Comparison of ENCODE assay signal across 19 cellular contexts in the genomic region with DNA sequence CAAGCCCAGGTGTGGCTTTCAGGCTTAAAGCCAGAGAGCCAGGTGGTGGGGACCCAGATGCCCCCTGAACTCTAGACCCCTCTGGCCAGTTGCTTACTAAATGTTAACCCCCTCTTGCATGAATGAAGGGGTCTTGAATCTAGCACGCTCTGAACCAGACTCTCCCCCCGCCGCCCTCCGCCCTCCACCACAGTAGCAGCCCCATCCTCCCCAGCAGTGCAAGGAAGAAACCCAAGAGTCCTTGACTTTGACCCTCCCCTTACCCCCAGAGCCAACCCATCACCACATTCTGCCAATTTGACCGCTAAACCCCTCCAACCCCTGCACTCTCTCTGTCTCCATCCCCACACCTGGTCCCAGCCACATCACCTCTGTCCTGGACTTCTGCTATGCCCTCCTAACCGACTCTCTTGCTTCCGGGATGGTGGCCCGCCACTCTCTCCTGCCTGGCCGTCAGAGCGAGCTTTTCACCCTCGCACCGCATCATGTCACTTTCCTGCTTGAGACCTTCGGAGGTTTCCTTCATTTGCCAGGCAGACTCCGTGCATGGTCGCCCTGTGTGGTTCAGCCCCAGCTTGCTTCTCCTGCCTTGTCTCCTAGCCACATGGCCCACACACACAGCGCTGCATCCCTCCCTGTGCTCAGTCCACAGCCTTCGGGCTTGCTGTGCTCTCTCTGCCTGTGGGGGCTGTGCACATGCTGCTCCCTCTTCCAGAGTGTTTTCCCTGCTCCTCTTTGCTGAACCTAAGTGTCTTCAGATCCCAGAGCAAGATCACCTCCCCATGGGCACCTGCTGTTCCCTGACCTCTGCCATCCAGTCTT.
DNase-seq lines count a peak whose midpoint lies in the region; ATAC-seq, FAIRE-seq and TF ChIP-seq lines count a peak whose summit lies in the region.
"Had no signal": no experiment of that assay in that cellular context is flagged by ENCODE, and none has a peak within 500 bp of the region (broad histone marks: within the 10 kb centered on the region; RNA-seq: fewer than 3 reads in every experiment).

No MANE protein-coding gene starts in this region.

- no peak overlapping the region for H4K8ac ChIP-seq in H1 (ENCODE audit: extremely low read depth, insufficient read depth, low read length)

- H2BK15ac ChIP-seq in H1 (ENCODE audit: low read length): no peak overlapping the region

- peaks cover 5% of the 10 kb centered on the region for H3K4me1 Mint-ChIP-seq in mesothelial cell of epicardium
- peaks cover 12% of the 10 kb centered on the region for H3K4me1 Mint-ChIP-seq in progenitor cell of endocrine pancreas (ENCODE audit: low read depth)
- H3K4me1 Mint-ChIP-seq: B cell, IgD-negative memory B cell had no signal

- no peak overlapping the region for H3K14ac ChIP-seq in H1 (ENCODE audit: insufficient read length)

- TF ChIP-seq POLR2A in H1 (IDR thresholded peaks at IDR 0.05; ENCODE audit: control extremely low read depth in 1 of 2, low read depth in 2 of 2, low read length in 2 of 2): no peak

- WGBS in H1 (ENCODE audit: extremely low coverage in 1 of 2, insufficient coverage in 1 of 2, insufficient read length in 1 of 2, insufficient replicate concordance in 2 of 2, low coverage in 1 of 2, low lambda C conversion rate in 2 of 2, missing lambda C conversion rate in 1 of 2), 2 experiments: 92% methylated on average over 14 of the region's 17 CpGs; no CpG with 5 or more reads in 1 of the 2 experiments

- H2BK5ac ChIP-seq in H1 (ENCODE audit: low read depth, low read length): no peak overlapping the region

- H3K4me1 ChIP-seq in HEK293 (ENCODE audit: control insufficient read depth, insufficient read depth, low read length) (no peaks in the 10 kb centered on the region), H1 (replicated peaks in 1 of 4; ENCODE audit: control insufficient read depth in 3 of 4, insufficient read depth in 4 of 4, low read length in 3 of 4) (no peaks in the 10 kb centered on the region; a peak in 1 of 7 replicates)
- H3K4me1 ChIP-seq: HAP-1 had no signal

- H3K9me3 ChIP-seq in HEK293 (ENCODE audit: control insufficient read depth, insufficient read depth, low read depth, low read length) (no peaks in the 10 kb centered on the region), H1 (ENCODE audit: insufficient read depth in 2 of 2, low read depth in 1 of 2, low read length in 1 of 2) (no peaks in the 10 kb centered on the region)
- H3K9me3 ChIP-seq: HAP-1 had no signal

- no peaks in the 10 kb centered on the region for H3K79me1 ChIP-seq in H1 (ENCODE audit: low read depth, low read length)

- no peak overlapping the region for H3K4me2 ChIP-seq in H1 (ENCODE audit: insufficient read depth in 1 of 2, low read depth in 2 of 2, low read length in 2 of 2)
- H3K4me2 ChIP-seq: BLaER1 treated with 17β-estradiol and CSF1 and Interleukin-3, amounts not matched to agents 10 nM and 100 nM had no signal

- H4K20me1 ChIP-seq in H1 (replicated peaks in 1 of 2; ENCODE audit: control insufficient read depth in 1 of 2, insufficient read depth in 2 of 2, low read length in 2 of 2): peaks cover 0 to 3% of the 10 kb centered on the region in 2 experiments
- H4K20me1 ChIP-seq: BLaER1 treated with 17β-estradiol and CSF1 and Interleukin-3, amounts not matched to agents 10 nM and 100 nM had no signal

- H3K4me3 ChIP-seq in HEK293 (ENCODE audit: low read depth, low read length) (no peak overlapping the region), H1 (ENCODE audit: extremely low read depth in 1 of 4, insufficient read depth in 2 of 4, low read depth in 3 of 4, low read length in 4 of 4) (no peak overlapping the region)
- H3K4me3 ChIP-seq: BLaER1 treated with 17β-estradiol and CSF1 and Interleukin-3, amounts not matched to agents 10 nM and 100 nM; HAP-1 had no signal

- CTCF ChIA-PET in HEK293 (lab: Yijun Ruan, JAX) (no interaction called here), H1 (lab: Charles Lee; ENCODE audit: partially characterized antibody) (interaction anchor here (0.6 to 1.7 kb wide), 6 partner anchors 8 to 121 kb away, joined by 3 to 6 read pairs (median 4); no protein-coding TSS in a partner anchor)

- H3K23me2 ChIP-seq in H1 (ENCODE audit: low read depth, low read length): no peaks in the 10 kb centered on the region

- FAIRE-seq in H1 (lab: Jason Lieb, UNC): no peak
- FAIRE-seq: GM12892, GM18507, HTR-8/SVneo had no signal

- H3K79me2 ChIP-seq in H1 (ENCODE audit: control insufficient read depth in 1 of 2, insufficient read depth in 2 of 2, low read length in 2 of 2): no peaks in the 10 kb centered on the region

- H3K56ac ChIP-seq in H1 (replicated peaks; ENCODE audit: insufficient read length, low read depth, low read length): no peak overlapping the region

- no peak for ATAC-seq in HG03159 (IDR thresholded peaks at IDR 0.05; ENCODE audit: unreplicated experiment)
- ATAC-seq: CD8-positive, alpha-beta T cell had no signal

- TF ChIP-seq CTCF in HEK293 (tag by site-specific recombination; IDR thresholded peaks at IDR 0.05) (no peak), H1 (IDR thresholded peaks at IDR 0.05; ENCODE audit: control extremely low read depth in 1 of 3, insufficient read depth in 1 of 3, low read depth in 1 of 3, low read length in 3 of 3) (no peak), mesothelial cell of epicardium (IDR thresholded peaks at IDR 0.05; ENCODE audit: unreplicated experiment) (no peak), progenitor cell of endocrine pancreas (IDR thresholded peaks at IDR 0.05; ENCODE audit: unreplicated experiment) (no peak)

- H3K27me3 Mint-ChIP-seq in mesothelial cell of epicardium (ENCODE audit: low read depth) (no peaks in the 10 kb centered on the region), progenitor cell of endocrine pancreas (no peaks in the 10 kb centered on the region)

- POLR2A ChIA-PET in HEK293 (lab: Yijun Ruan, JAX): no interaction called here
- POLR2A ChIA-PET in H1 (lab: Charles Lee; ENCODE audit: partially characterized antibody): interaction anchor here (0.5 kb wide), 1 partner anchor 61 kb away, joined by 3 read pairs; no protein-coding TSS in a partner anchor

- H3K27ac Mint-ChIP-seq in mesothelial cell of epicardium (peak overlapping the region; percentile 30), progenitor cell of endocrine pancreas (peak overlapping the region; percentile 29)
- H3K27ac Mint-ChIP-seq: B cell; CD8-positive, alpha-beta T cell; IgD-negative memory B cell had no signal

- H3K18ac ChIP-seq in H1 (ENCODE audit: extremely low read depth, low read length): no peak overlapping the region

- H3K23ac ChIP-seq in H1 (ENCODE audit: insufficient read length): no peak overlapping the region

- peaks cover 0 to 6% of the 10 kb centered on the region in 2 experiments; a peak in 1 of 3 replicates for H3K36me3 ChIP-seq in HEK293 (ENCODE audit: control insufficient read depth in 2 of 2, insufficient read depth in 1 of 2, low read length in 2 of 2)
- H3K36me3 ChIP-seq in H1 (ENCODE audit: control insufficient read depth in 2 of 4, insufficient read depth in 4 of 4, low read length in 3 of 4): no peaks in the 10 kb centered on the region
- H3K36me3 ChIP-seq: HAP-1 had no signal

- H3K27ac ChIP-seq in HEK293 (ENCODE audit: extremely low read depth, low read depth, low read length) (no peak overlapping the region), H1 (ENCODE audit: low read depth, low read length) (no peak overlapping the region)
- H3K27ac ChIP-seq: BLaER1 treated with 17β-estradiol and CSF1 and Interleukin-3, amounts not matched to agents 10 nM and 100 nM had no signal

- no peak overlapping the region for H3K4me3 Mint-ChIP-seq in mesothelial cell of epicardium
- no peak overlapping the region for H3K4me3 Mint-ChIP-seq in progenitor cell of endocrine pancreas (ENCODE audit: low read depth)
- H3K4me3 Mint-ChIP-seq: B cell; CD8-positive, alpha-beta T cell; IgD-negative memory B cell had no signal

- H2BK12ac ChIP-seq in H1 (ENCODE audit: low read depth, low read length): 0 out of 2 replicates have a peak overlapping the region, but pooled peaks have one; percentile 17

- no peak overlapping the region for H2AFZ ChIP-seq in H1 (ENCODE audit: low read length)

- no peak overlapping the region for H3K4ac ChIP-seq in H1 (replicated peaks; ENCODE audit: insufficient read length, low read depth, low read length)

- no peak for DNase-seq in H1 (ENCODE audit: low read depth in 1 of 2, low spot score in 2 of 2)
- no peak for DNase-seq in mesothelial cell of epicardium (ENCODE audit: low spot score in 2 of 2, unreplicated experiment in 2 of 2)
- no peak for DNase-seq in progenitor cell of endocrine pancreas (ENCODE audit: low spot score, unreplicated experiment)
- DNase-seq in NCI-H1694 treated with DMSO at 0.1 percent for 48 hours (lab: John Stamatoyannopoulos, UW): no peak
- no peak for DNase-seq in HuH-7 (ENCODE audit: low spot score)
- DNase-seq in EL: no peak
- DNase-seq: Calu3; CD8-positive, alpha-beta T cell; GDM1; KG1 had no signal

- H3K9ac ChIP-seq in H1 (replicated peaks in 1 of 4; ENCODE audit: extremely low read depth in 1 of 4, low read depth in 3 of 4, low read length in 3 of 4): no peak overlapping the region
- H3K9ac ChIP-seq: BLaER1 treated with 17β-estradiol and CSF1 and Interleukin-3, amounts not matched to agents 10 nM and 100 nM had no signal

- no peak overlapping the region for H2AK5ac ChIP-seq in H1 (ENCODE audit: low read depth, low read length)

- peaks cover 21% of the 10 kb centered on the region for H3K36me3 Mint-ChIP-seq in mesothelial cell of epicardium
- peaks cover 30% of the 10 kb centered on the region for H3K36me3 Mint-ChIP-seq in progenitor cell of endocrine pancreas (ENCODE audit: insufficient read depth)
- H3K36me3 Mint-ChIP-seq: CD8-positive, alpha-beta T cell had no signal

- no peak overlapping the region for H2BK120ac ChIP-seq in H1 (replicated peaks; ENCODE audit: low read depth, low read length)

- no peak for TF ChIP-seq EP300 in H1 (IDR thresholded peaks at IDR 0.05; ENCODE audit: borderline replicate concordance in 1 of 2, low read depth in 2 of 2, low read length in 2 of 2)

- no peaks in the 10 kb centered on the region for H3K27me3 ChIP-seq in H1 (replicated peaks in 1 of 4; ENCODE audit: control insufficient read depth in 3 of 4, extremely low read depth in 1 of 4, insufficient read depth in 3 of 4, low read length in 3 of 4)
- H3K27me3 ChIP-seq: BLaER1 treated with 17β-estradiol and CSF1 and Interleukin-3, amounts not matched to agents 10 nM and 100 nM had no signal

- no peak overlapping the region for H4K91ac ChIP-seq in H1 (replicated peaks; ENCODE audit: insufficient read length, low read length)

- H3K9me3 Mint-ChIP-seq in mesothelial cell of epicardium (peaks cover 3% of the 10 kb centered on the region), progenitor cell of endocrine pancreas (ENCODE audit: low read depth) (peaks cover 3% of the 10 kb centered on the region)
- H3K9me3 Mint-ChIP-seq: CD8-positive, alpha-beta T cell had no signal

- H2BK20ac ChIP-seq in H1 (ENCODE audit: low read length): no peak overlapping the region

- no peak overlapping the region for H4K5ac ChIP-seq in H1 (ENCODE audit: insufficient read length, low read depth, low read length)

- TF ChIP-seq RAD21 in H1 (IDR thresholded peaks at IDR 0.05 in 1 of 2, conservative IDR thresholded peaks at IDR 0.05 in 1 of 2; ENCODE audit: low read depth in 2 of 2, low read length in 2 of 2): no peak

TF ChIP-seq in HEK293, 187 proteins besides CTCF, POLR2A, EP300 and RAD21 (continues in another document):
- TF ChIP-seq ZNF169 (tag by site-specific recombination; IDR thresholded peaks at IDR 0.05): no peak
